In the genomic region with DNA sequence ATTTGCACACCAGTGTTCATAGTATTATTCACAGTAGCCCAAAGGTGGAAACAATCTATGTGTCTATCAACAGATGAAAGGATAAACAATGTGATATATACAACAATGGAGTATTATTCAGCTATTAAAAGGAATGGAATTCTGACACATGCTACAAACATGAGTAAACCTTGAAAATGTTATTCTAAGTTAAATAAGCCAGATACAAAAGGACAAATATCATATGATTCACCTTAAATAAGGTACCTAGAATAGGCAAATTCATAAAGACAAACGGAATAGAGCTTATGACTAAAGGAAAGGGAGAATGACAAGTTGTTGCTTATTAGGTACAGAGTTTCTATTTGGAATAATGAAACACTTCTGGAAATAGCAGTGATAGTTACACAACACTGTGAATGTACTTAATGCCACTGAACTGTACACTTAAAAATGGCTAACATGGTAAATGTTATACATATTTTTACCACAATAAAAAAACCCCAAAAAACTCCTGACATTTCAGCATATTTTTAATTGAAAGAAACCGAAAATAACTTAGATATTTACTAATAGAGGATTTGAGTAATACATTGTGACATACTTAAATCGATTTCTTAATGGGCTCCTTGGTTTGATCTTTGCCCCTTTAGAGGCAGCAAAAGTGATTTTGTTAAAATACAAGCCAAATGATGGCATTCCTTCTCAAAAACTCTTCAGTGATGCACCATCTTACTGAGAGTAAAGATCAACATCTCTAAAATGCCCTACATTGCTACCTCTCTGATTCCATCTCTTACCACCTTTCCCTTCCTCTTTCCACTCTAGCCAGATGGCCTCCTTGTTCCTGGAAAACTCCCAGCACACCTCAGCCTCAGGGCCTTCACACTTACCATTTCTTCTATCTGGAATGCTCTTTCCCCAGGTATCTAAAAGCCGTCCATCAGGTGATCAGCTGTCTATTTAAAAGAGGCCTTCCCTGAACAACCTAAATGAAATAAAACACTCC, we compare ENCODE assay signal across 24 cellular contexts.
"Had no signal": no experiment of that assay in that cellular context is flagged by ENCODE, and none has a peak within 500 bp of the region (broad histone marks: within the 10 kb centered on the region; RNA-seq: fewer than 3 reads in every experiment).

No MANE protein-coding gene starts in this region.

- ATAC-seq: activated CD8-positive, alpha-beta T cell treated with anti-CD3 and anti-CD28 coated beads, Interleukin-2, amount 10 ng/mL, durations not matched to agents 7 days and 5 days; activated naive CD8-positive, alpha-beta T cell treated with anti-CD3 and anti-CD28 coated beads, Interleukin-2, amount 50 U/mL, for 24 hours; body of pancreas; WTC11 had no signal

- H3K4me3 Mint-ChIP-seq: activated CD8-positive, alpha-beta T cell treated with anti-CD3 and anti-CD28 coated beads, Interleukin-2, amount 10 ng/mL, durations not matched to agents 7 days and 5 days; activated naive CD4-positive, alpha-beta T cell treated with anti-CD3 and anti-CD28 coated beads, Interleukin-2, amount 50 U/mL, for 24 hours; activated naive CD8-positive, alpha-beta T cell treated with anti-CD3 and anti-CD28 coated beads, Interleukin-2, amount 50 U/mL, for 24 hours; central memory CD8-positive, alpha-beta T cell; T-helper 1 cell treated with Interleukin-12 subunit alpha and Interleukin-12 subunit beta and Interleukin-4 antibody, amounts not matched to agents 30 μg/mL and 1 μg/mL, for 36 hours; WTC11 had no signal

- H3K4me3 ChIP-seq: ascending aorta, body of pancreas had no signal

- H3K27me3 ChIP-seq: ascending aorta, body of pancreas had no signal

- H3K4me1 Mint-ChIP-seq: activated naive CD4-positive, alpha-beta T cell treated with anti-CD3 and anti-CD28 coated beads, Interleukin-2, amount 50 U/mL, for 24 hours; activated naive CD8-positive, alpha-beta T cell treated with anti-CD3 and anti-CD28 coated beads, Interleukin-2, amount 50 U/mL, for 24 hours; central memory CD8-positive, alpha-beta T cell; WTC11 had no signal

- DNase-seq: activated CD4-positive, alpha-beta T cell treated with anti-CD3 and anti-CD28 coated beads for 48 hours; activated CD4-positive, alpha-beta T cell treated with anti-CD3 and anti-CD28 coated beads, Interleukin-2, amount 50 U/mL, for 4 hours; activated CD4-positive, CD25-positive, alpha-beta regulatory T cell treated with anti-CD3 and anti-CD28 coated beads, Interleukin-2, amount 50 U/mL, for 72 hours; activated CD8-positive, alpha-beta memory T cell treated with anti-CD3 and anti-CD28 coated beads, Interleukin-2, amount 50 U/mL, for 48 hours; activated CD8-positive, alpha-beta T cell treated with anti-CD3 and anti-CD28 coated beads, Interleukin-2, amount 10 ng/mL, durations not matched to agents 7 days and 5 days; activated naive CD8-positive, alpha-beta T cell treated with anti-CD3 and anti-CD28 coated beads, Interleukin-2, amount 50 U/mL, for 24 hours; activated T-cell treated with anti-CD3 and anti-CD28 coated beads, Interleukin-2, amount 50 U/mL, for 1 hour; amniotic stem cell; body of pancreas; Karpas-422; NCI-H1048; NCI-H146; NCI-H187 treated with DMSO at 0.1 percent for 48 hours; NCI-H2081 treated with DMSO at 0.1 percent for 48 hours; NCI-H446; NCI-H524; SHP77 treated with DMSO at 0.1 percent for 48 hours; T-helper 9 cell had no signal

- H3K36me3 ChIP-seq: ascending aorta had no signal

- H3K27ac ChIP-seq: ascending aorta, body of pancreas had no signal

- FAIRE-seq: RCC 7860 had no signal

- H3K4me1 ChIP-seq: ascending aorta, body of pancreas had no signal

- H3K9me3 ChIP-seq: body of pancreas had no signal

- H3K27ac Mint-ChIP-seq: activated CD8-positive, alpha-beta T cell treated with anti-CD3 and anti-CD28 coated beads, Interleukin-2, amount 10 ng/mL, durations not matched to agents 7 days and 5 days; activated naive CD4-positive, alpha-beta T cell treated with anti-CD3 and anti-CD28 coated beads, Interleukin-2, amount 50 U/mL, for 24 hours; activated naive CD8-positive, alpha-beta T cell treated with anti-CD3 and anti-CD28 coated beads, Interleukin-2, amount 50 U/mL, for 24 hours; T-helper 1 cell treated with Interleukin-12 subunit alpha and Interleukin-12 subunit beta and Interleukin-4 antibody, amounts not matched to agents 30 μg/mL and 1 μg/mL, for 36 hours; WTC11 had no signal
